ENCODE assay signal across 14 cellular contexts in genomic region chr14:54606631-54607133, GRCh38. TPM values are rescaled to one million over a fixed set of nuclear protein-coding genes. Genes with fewer than 3 reads are reported as not detected.
DNase-seq lines count a peak whose midpoint lies in the region; ATAC-seq and TF ChIP-seq lines count a peak whose summit lies in the region.
"Had no signal": no experiment of that assay in that cellular context is flagged by ENCODE, and none has a peak within 500 bp of the region (broad histone marks: within the 10 kb centered on the region; RNA-seq: fewer than 3 reads in every experiment).

No MANE protein-coding gene starts in this region.

- no peaks in the 10 kb centered on the region for H3K27me3 ChIP-seq in suprapubic skin

- no peaks in the 10 kb centered on the region for H3K9me3 ChIP-seq in suprapubic skin
- H3K9me3 ChIP-seq: mucosa of descending colon had no signal

- TF ChIP-seq CTCF in cardiac fibroblast (IDR thresholded peaks at IDR 0.05; ENCODE audit: low read depth, low read length) (no peak), suprapubic skin (IDR thresholded peaks at IDR 0.05) (no peak)

- TF ChIP-seq EP300 in suprapubic skin (IDR thresholded peaks at IDR 0.05) = no peak

- no peak for TF ChIP-seq POLR2A in suprapubic skin (IDR thresholded peaks at IDR 0.05)

- 75% methylated on average over 3 of the region's 3 CpGs for WGBS in suprapubic skin

- DNase-seq in HK-2 (ENCODE audit: unreplicated experiment) = peak; percentile 28
- peak; percentile 63 to 75 for DNase-seq in cardiac fibroblast (ENCODE audit: low read depth in 2 of 2)
- peak; percentile 74 for DNase-seq in iris pigment epithelial cell (ENCODE audit: low read depth)
- no peak for DNase-seq in suprapubic skin (ENCODE audit: low spot score in 2 of 2)
- DNase-seq in MV-4-11 (lab: John Stamatoyannopoulos, UW) = no peak
- no peak for DNase-seq in activated T-cell treated with anti-CD3 and anti-CD28 coated beads, Interleukin-2, amount 50 U/mL, for 48 hours
- DNase-seq: activated effector memory CD4-positive, alpha-beta T cell treated with Interleukin-2 at 50 U/mL for 16 hours; DMS 273 treated with DMSO at 0.1 percent for 48 hours; mucosa of descending colon; NCI-H1092 treated with DMSO at 0.1 percent for 48 hours; SIG-M5 had no signal

- no peak overlapping the region for H3K4me3 ChIP-seq in cardiac fibroblast (replicated peaks in 1 of 2; ENCODE audit: low read depth in 2 of 2, low read length in 2 of 2)
- H3K4me3 ChIP-seq in suprapubic skin = no peak overlapping the region
- H3K4me3 ChIP-seq: mucosa of descending colon, skin epidermis had no signal

- H3K4me1 ChIP-seq in suprapubic skin = peaks cover 28% of the 10 kb centered on the region

- H3K27ac ChIP-seq in suprapubic skin = peak overlapping the region; percentile 49

- no peaks in the 10 kb centered on the region for H3K36me3 ChIP-seq in suprapubic skin

- ATAC-seq in HG02763 (IDR thresholded peaks at IDR 0.05; ENCODE audit: unreplicated experiment) = no peak
- no peak for ATAC-seq in GM21526 (IDR thresholded peaks at IDR 0.05; ENCODE audit: low FRiP score, unreplicated experiment)
- ATAC-seq: mucosa of descending colon had no signal

RNA-seq across cellular contexts. Expression of gene SAMD4A, which starts 39.8 kb away (rescaled TPM):
- 10 to 100 TPM in 2 of 4 donors, 1 to 10 TPM in 2; 7.7 to 26.6 (median 9.7) TPM for total RNA-seq in suprapubic skin

Comparison
In these comparisons a context has a peak if more than half of its experiments do, and no peak if none do; other contexts are left out.
1. DNase-seq: peak in HK-2 (single experiment), cardiac fibroblast (2 of 2) and iris pigment epithelial cell (single experiment); none in suprapubic skin (0 of 2), MV-4-11 (single experiment) and activated T-cell treated with anti-CD3 and anti-CD28 coated beads, Interleukin-2, amount 50 U/mL, for 48 hours (0 of 2).